Comparison of ENCODE assay signal across 8 cellular contexts in the genomic region with DNA sequence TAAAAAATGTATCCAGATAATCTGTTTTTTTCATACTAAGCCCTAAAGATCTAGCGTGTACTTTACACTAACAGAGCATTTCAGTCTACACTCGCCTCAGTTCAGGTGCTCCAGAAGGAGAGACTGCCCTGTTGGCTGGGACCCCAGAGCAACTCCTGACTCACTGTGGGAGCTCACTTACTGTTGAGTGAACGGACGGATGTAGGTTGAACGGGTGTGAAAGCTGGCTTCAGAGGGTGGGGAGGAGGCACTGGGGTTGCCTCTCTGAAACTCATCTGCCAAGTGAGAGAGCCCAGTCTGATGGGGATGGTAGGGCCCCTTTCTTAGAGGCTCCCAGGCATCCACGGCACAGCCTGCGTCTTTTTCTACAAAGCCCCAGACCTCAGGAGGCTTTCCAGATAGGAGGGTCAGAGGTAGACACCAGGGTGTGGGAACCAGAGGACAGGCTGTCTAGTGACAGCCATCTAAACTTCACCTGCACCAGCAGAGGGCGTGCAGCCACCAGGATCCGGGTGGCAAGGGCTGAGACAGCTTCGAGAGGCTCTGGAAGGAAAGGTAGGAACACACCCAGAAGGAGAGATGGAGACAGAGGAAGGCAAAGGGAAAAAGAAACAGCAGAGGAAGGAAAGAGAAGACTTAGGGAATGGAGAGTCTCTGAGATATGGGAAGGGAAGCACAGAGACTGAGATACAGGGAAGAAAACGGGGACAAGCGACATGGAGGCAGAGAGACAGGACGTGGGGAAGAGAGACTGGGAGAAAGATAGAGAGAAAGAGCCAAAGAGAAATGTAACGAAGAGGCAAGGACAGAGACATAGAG. TPM values are rescaled to one million over a fixed set of nuclear protein-coding genes. Genes with fewer than 3 reads are reported as not detected.
DNase-seq lines count a peak whose midpoint lies in the region; ATAC-seq and TF ChIP-seq lines count a peak whose summit lies in the region.

No MANE protein-coding gene starts in this region.

- DNase-seq in G401 (ENCODE audit: low spot score) (peak; percentile 96), KG1 (lab: John Stamatoyannopoulos, UW) (peak; percentile 46), Peyer's patch (peak; percentile 78 to 93 (median 84)), fibroblast of mammary gland (ENCODE audit: low read depth) (peak; percentile 63), neural crest cell (ENCODE audit: low read depth, low spot score) (peak; percentile 67)
- peak; percentile 84 for DNase-seq in activated T-cell treated with anti-CD3 and anti-CD28 coated beads, Interleukin-2, amount 50 U/mL, for 48 hours
- DNase-seq in stimulated activated naive CD8-positive, alpha-beta T cell treated with anti-CD3 and anti-CD28 coated beads, Interleukin-15, amount 100 ng/mL, for 72 hours = peak; percentile 71 to 78

- no peaks in the 10 kb centered on the region for H3K36me3 Mint-ChIP-seq in neural crest cell (ENCODE audit: low read depth)

- H3K4me3 ChIP-seq in Peyer's patch (no peak overlapping the region), fibroblast of mammary gland (ENCODE audit: control insufficient read depth, low read depth, low read length) (no peak overlapping the region)

- H3K27ac ChIP-seq in Peyer's patch = peak overlapping the region in 2 of 4 donors; percentile 8 to 73

- H3K9me3 Mint-ChIP-seq in neural crest cell = no peaks in the 10 kb centered on the region
- no peaks in the 10 kb centered on the region for H3K9me3 Mint-ChIP-seq in stimulated activated naive CD8-positive, alpha-beta T cell treated with anti-CD3 and anti-CD28 coated beads, Interleukin-15, amount 100 ng/mL, for 72 hours

- no peak overlapping the region for H3K4me3 Mint-ChIP-seq in neural crest cell
- H3K4me3 Mint-ChIP-seq in stimulated activated naive CD8-positive, alpha-beta T cell treated with anti-CD3 and anti-CD28 coated beads, Interleukin-15, amount 100 ng/mL, for 72 hours = no peak overlapping the region

- H3K4me1 Mint-ChIP-seq in neural crest cell = peaks cover 4% of the 10 kb centered on the region
- H3K4me1 Mint-ChIP-seq in stimulated activated naive CD8-positive, alpha-beta T cell treated with anti-CD3 and anti-CD28 coated beads, Interleukin-15, amount 100 ng/mL, for 72 hours = peaks cover 20% of the 10 kb centered on the region

- peak; percentile 90 for ATAC-seq in stimulated activated naive CD8-positive, alpha-beta T cell treated with anti-CD3 and anti-CD28 coated beads, Interleukin-15, amount 100 ng/mL, for 72 hours
- no peak for ATAC-seq in HG02884 (IDR thresholded peaks at IDR 0.05; ENCODE audit: unreplicated experiment)

- H3K36me3 ChIP-seq in Peyer's patch = no peaks in the 10 kb centered on the region

- no peak for TF ChIP-seq POLR2A in Peyer's patch (IDR thresholded peaks at IDR 0.05)

- H3K4me1 ChIP-seq in Peyer's patch = peaks cover 0 to 6% (median 2%) of the 10 kb centered on the region in 4 donors

- H3K27ac Mint-ChIP-seq in neural crest cell (ENCODE audit: unreplicated experiment) = no peak overlapping the region
- H3K27ac Mint-ChIP-seq in stimulated activated naive CD8-positive, alpha-beta T cell treated with anti-CD3 and anti-CD28 coated beads, Interleukin-15, amount 100 ng/mL, for 72 hours = no peak overlapping the region

- no peaks in the 10 kb centered on the region for H3K27me3 ChIP-seq in Peyer's patch

- H3K27me3 Mint-ChIP-seq in neural crest cell (ENCODE audit: low read depth) = peaks cover 17% of the 10 kb centered on the region
- peaks cover 8% of the 10 kb centered on the region for H3K27me3 Mint-ChIP-seq in stimulated activated naive CD8-positive, alpha-beta T cell treated with anti-CD3 and anti-CD28 coated beads, Interleukin-15, amount 100 ng/mL, for 72 hours

- H3K9me3 ChIP-seq in Peyer's patch = no peaks in the 10 kb centered on the region

- TF ChIP-seq CTCF in Peyer's patch (IDR thresholded peaks at IDR 0.05) (peak; percentile 58 to 90 (median 85)), fibroblast of mammary gland (conservative IDR thresholded peaks at IDR 0.05; ENCODE audit: control insufficient read depth, insufficient read depth, low read depth, low read length) (peak; percentile 82), neural crest cell (conservative IDR thresholded peaks at IDR 0.05) (peak; percentile 90)

- in situ Hi-C loops in G401 (cut with HindIII; ENCODE audit: low sequenced_read_pairs) = no loop called here

RNA-seq across cellular contexts. Expression of a gene that starts 3.7 kb away (rescaled TPM):
- total RNA-seq in G401 (2014; rRNA removed; shearing (Covaris generic)) = not detected in 2 replicates
- not detected for total RNA-seq in Peyer's patch
- not detected in 2 replicates for total RNA-seq in neural crest cell

RNA-seq across cellular contexts. Expression of a gene that starts 28.1 kb away (rescaled TPM):
- total RNA-seq in G401 (2014; rRNA removed; shearing (Covaris generic)) = 6.2 and 7.3 TPM in 2 replicates
- not detected for total RNA-seq in Peyer's patch
- 1.9 and 2.0 TPM in 2 replicates for total RNA-seq in neural crest cell

RNA-seq across cellular contexts. Expression of a gene that starts 29.6 kb away (rescaled TPM):
- 30.2 and 33.2 TPM in 2 replicates for total RNA-seq in G401 (2014; rRNA removed; shearing (Covaris generic))
- 10 to 100 TPM in 1 of 4 donors, 1 to 10 TPM in 3; 1.2 to 28.1 (median 7.9) TPM for total RNA-seq in Peyer's patch
- 153 and 164 TPM in 2 replicates for total RNA-seq in neural crest cell

RNA-seq across cellular contexts. Expression of a gene that starts 31.5 kb away (rescaled TPM):
- not detected in 2 replicates for total RNA-seq in G401 (2014; rRNA removed; shearing (Covaris generic))
- total RNA-seq in Peyer's patch (not detected), neural crest cell (not detected in 2 replicates)

RNA-seq across cellular contexts. Expression of a gene that starts 33.4 kb away (rescaled TPM):
- total RNA-seq in G401 (2014; rRNA removed; shearing (Covaris generic)) = 0.55 and 1.3 TPM in 2 replicates
- total RNA-seq in Peyer's patch (not detected), neural crest cell (not detected in 2 replicates)

Comparison
In these comparisons a context has a peak if more than half of its experiments do, and no peak if none do; other contexts are left out.
1. DNase-seq: peak in every context shown above with its lines; median percentile 96 in G401; 84 in Peyer's patch; 84 in activated T-cell treated with anti-CD3 and anti-CD28 coated beads, Interleukin-2, amount 50 U/mL, for 48 hours; 74 in stimulated activated naive CD8-positive, alpha-beta T cell treated with anti-CD3 and anti-CD28 coated beads, Interleukin-15, amount 100 ng/mL, for 72 hours; 67 in neural crest cell; 63 in fibroblast of mammary gland; 46 in KG1.